ENCODE assay signal across 9 cellular contexts in the genomic region with DNA sequence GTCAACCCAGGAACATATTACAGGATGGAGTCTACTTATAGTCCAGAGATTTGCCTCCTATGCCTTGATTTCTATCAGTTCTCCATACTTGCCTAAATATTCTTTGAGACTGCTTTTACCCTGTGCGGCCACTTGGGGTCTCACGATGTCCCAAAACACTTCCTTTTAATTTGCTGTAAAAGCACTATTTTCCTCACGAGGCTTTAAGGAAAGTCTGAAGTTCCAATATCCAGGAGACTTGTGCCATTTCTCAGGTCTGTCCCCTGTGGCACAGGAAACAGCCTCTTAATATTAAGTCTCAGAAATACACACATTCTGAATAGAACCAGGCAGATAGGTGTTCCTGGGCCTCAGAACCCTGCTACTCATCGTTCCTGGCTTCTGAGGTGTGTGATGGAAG.
DNase-seq lines count a peak whose midpoint lies in the region; ATAC-seq, FAIRE-seq and TF ChIP-seq lines count a peak whose summit lies in the region.
"Had no signal": no experiment of that assay in that cellular context is flagged by ENCODE, and none has a peak within 500 bp of the region (broad histone marks: within the 10 kb centered on the region; RNA-seq: fewer than 3 reads in every experiment).

No MANE protein-coding gene starts in this region.

- peak; percentile 43 for ATAC-seq in central memory CD8-positive, alpha-beta T cell (replicated peaks; ENCODE audit: extremely low read depth, poor library complexity, severe bottlenecking)

- H3K4me1 Mint-ChIP-seq in central memory CD8-positive, alpha-beta T cell = peaks cover 10% of the 10 kb centered on the region
- peaks cover 42% of the 10 kb centered on the region for H3K4me1 Mint-ChIP-seq in CD14-positive monocyte

- peak; percentile 23 for FAIRE-seq in H54 (lab: Jason Lieb, UNC)

- DNase-seq in activated T-cell treated with anti-CD3 and anti-CD28 coated beads for 24 hours (ENCODE audit: low read depth) (peak; percentile 3), activated T-cell treated with anti-CD3 and anti-CD28 coated beads for 4 hours (no peak), H54 (ENCODE audit: insufficient read length, low spot score) (no peak), NOMO-1 treated with DMSO at 0.1 percent for 48 hours (lab: John Stamatoyannopoulos, UW; ENCODE audit: unreplicated experiment) (peak; percentile 30), lung microvascular endothelial cell (ENCODE audit: low read depth in 2 of 2) (peak; percentile 45 to 47), DMS79 treated with DMSO at 0.1 percent for 48 hours (lab: John Stamatoyannopoulos, UW) (no peak), CD14-positive monocyte (ENCODE audit: low spot score) (no peak)
- DNase-seq in central memory CD8-positive, alpha-beta T cell (ENCODE audit: low spot score in 2 of 2) = no peak

- H3K9me3 Mint-ChIP-seq in central memory CD8-positive, alpha-beta T cell = no peaks in the 10 kb centered on the region
- H3K9me3 Mint-ChIP-seq in CD14-positive monocyte = no peaks in the 10 kb centered on the region
- H3K9me3 Mint-ChIP-seq: activated naive CD4-positive, alpha-beta T cell treated with anti-CD3 and anti-CD28 coated beads, Interleukin-2, amount 50 U/mL, for 24 hours had no signal

- H3K27me3 Mint-ChIP-seq in central memory CD8-positive, alpha-beta T cell = no peaks in the 10 kb centered on the region
- H3K27me3 Mint-ChIP-seq in CD14-positive monocyte (ENCODE audit: low read depth in 3 of 3) = peaks cover 0 to 5% (median 0%) of the 10 kb centered on the region in 3 donors
- H3K27me3 Mint-ChIP-seq: activated naive CD4-positive, alpha-beta T cell treated with anti-CD3 and anti-CD28 coated beads, Interleukin-2, amount 50 U/mL, for 24 hours had no signal

- intact Hi-C loops in CD14-positive monocyte (cut with micrococcal nuclease) = no loop called here

- no peak for TF ChIP-seq CTCF in CD14-positive monocyte (IDR thresholded peaks at IDR 0.05)

- H3K27ac Mint-ChIP-seq in central memory CD8-positive, alpha-beta T cell (ENCODE audit: low read depth) = no peak overlapping the region
- H3K27ac Mint-ChIP-seq in CD14-positive monocyte = peak overlapping the region in 2 of 7 donors; percentile 35 to 87
- H3K27ac Mint-ChIP-seq: activated naive CD4-positive, alpha-beta T cell treated with anti-CD3 and anti-CD28 coated beads, Interleukin-2, amount 50 U/mL, for 24 hours had no signal

- H3K4me3 Mint-ChIP-seq in central memory CD8-positive, alpha-beta T cell = no peak overlapping the region
- no peak overlapping the region for H3K4me3 Mint-ChIP-seq in CD14-positive monocyte
- H3K4me3 Mint-ChIP-seq: activated naive CD4-positive, alpha-beta T cell treated with anti-CD3 and anti-CD28 coated beads, Interleukin-2, amount 50 U/mL, for 24 hours had no signal

- TF ChIP-seq POLR2A in H54 (IDR thresholded peaks at IDR 0.05; ENCODE audit: low read depth, low read length) = no peak

- peaks cover 8% of the 10 kb centered on the region for H3K36me3 Mint-ChIP-seq in central memory CD8-positive, alpha-beta T cell (ENCODE audit: insufficient read depth)
- H3K36me3 Mint-ChIP-seq in CD14-positive monocyte = peaks cover 27 to 33% of the 10 kb centered on the region in 2 donors

Comparison
In these comparisons a context has a peak if more than half of its experiments do, and no peak if none do; other contexts are left out.
1. DNase-seq: peak in activated T-cell treated with anti-CD3 and anti-CD28 coated beads for 24 hours (single experiment), NOMO-1 treated with DMSO at 0.1 percent for 48 hours (single experiment) and lung microvascular endothelial cell (2 of 2); none in activated T-cell treated with anti-CD3 and anti-CD28 coated beads for 4 hours (single experiment), H54 (single experiment), central memory CD8-positive, alpha-beta T cell (0 of 2), DMS79 treated with DMSO at 0.1 percent for 48 hours (single experiment) and CD14-positive monocyte (single experiment).